Comparison of ENCODE assay signal across 1 cellular context in genomic region chr3:188244395-188244861, GRCh38.
TF ChIP-seq lines count a peak whose summit lies in the region.

No MANE protein-coding gene starts in this region.

TF ChIP-seq in SK-N-SH treated with all-trans-retinoic acid at 6 μM for 48 hours, 23 proteins besides CTCF, POLR2A, EP300 and RAD21 (continued from another document):
- TF ChIP-seq TSHZ2 (CRISPR knock-in tag; IDR thresholded peaks at IDR 0.05), result no peak
- no peak for TF ChIP-seq ZNF70 (CRISPR knock-in tag; IDR thresholded peaks at IDR 0.05)
- TF ChIP-seq ZC3H10 (CRISPR knock-in tag; IDR thresholded peaks at IDR 0.05), result no peak
- no peak for TF ChIP-seq PATZ1 (CRISPR knock-in tag; IDR thresholded peaks at IDR 0.05; ENCODE audit: borderline replicate concordance)
- TF ChIP-seq ESRRG (CRISPR knock-in tag; IDR thresholded peaks at IDR 0.05), result no peak
- TF ChIP-seq, protein P1, sequence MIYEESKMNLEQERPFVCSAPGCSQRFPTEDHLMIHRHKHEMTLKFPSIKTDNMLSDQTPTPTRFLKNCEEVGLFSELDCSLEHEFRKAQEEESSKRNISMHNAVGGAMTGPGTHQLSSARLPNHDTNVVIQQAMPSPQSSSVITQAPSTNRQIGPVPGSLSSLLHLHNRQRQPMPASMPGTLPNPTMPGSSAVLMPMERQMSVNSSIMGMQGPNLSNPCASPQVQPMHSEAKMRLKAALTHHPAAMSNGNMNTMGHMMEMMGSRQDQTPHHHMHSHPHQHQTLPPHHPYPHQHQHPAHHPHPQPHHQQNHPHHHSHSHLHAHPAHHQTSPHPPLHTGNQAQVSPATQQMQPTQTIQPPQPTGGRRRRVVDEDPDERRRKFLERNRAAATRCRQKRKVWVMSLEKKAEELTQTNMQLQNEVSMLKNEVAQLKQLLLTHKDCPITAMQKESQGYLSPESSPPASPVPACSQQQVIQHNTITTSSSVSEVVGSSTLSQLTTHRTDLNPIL (CRISPR knock-in tag; IDR thresholded peaks at IDR 0.05; ENCODE audit: low read depth), result no peak
- TF ChIP-seq RARB (CRISPR knock-in tag; IDR thresholded peaks at IDR 0.05), result no peak
- no peak for TF ChIP-seq BACH2 (CRISPR knock-in tag; IDR thresholded peaks at IDR 0.05; ENCODE audit: borderline replicate concordance)
- no peak for TF ChIP-seq SNAI2 (CRISPR knock-in tag; IDR thresholded peaks at IDR 0.05)
